14 cellular contexts compared by ENCODE assay signal in genomic region chr5:127423173-127423798, GRCh38.
A peak's percentile ranks its signal among the peaks of the same experiment; 100 is the strongest.
DNase-seq lines count a peak whose midpoint lies in the region; ATAC-seq, FAIRE-seq and TF ChIP-seq lines count a peak whose summit lies in the region.
"Had no signal": no experiment of that assay in that cellular context is flagged by ENCODE, and none has a peak within 500 bp of the region (broad histone marks: within the 10 kb centered on the region; RNA-seq: fewer than 3 reads in every experiment).

No MANE protein-coding gene starts in this region.

- ATAC-seq in A549: no peak
- peak; percentile 65 for ATAC-seq in GM18907 (IDR thresholded peaks at IDR 0.05; ENCODE audit: unreplicated experiment)
- ATAC-seq in GM21825 (IDR thresholded peaks at IDR 0.05; ENCODE audit: unreplicated experiment): peak; percentile 78
- peak; percentile 71 for ATAC-seq in HG03442 (IDR thresholded peaks at IDR 0.05; ENCODE audit: unreplicated experiment)
- ATAC-seq in GM19023 (IDR thresholded peaks at IDR 0.05; ENCODE audit: unreplicated experiment): no peak
- ATAC-seq in left cardiac atrium: no peak
- ATAC-seq: heart right ventricle had no signal

- TF ChIP-seq POLR2A in A549 (IDR thresholded peaks at IDR 0.05; ENCODE audit: low read length): no peak

- H3K4me1 ChIP-seq in A549: no peaks in the 10 kb centered on the region

- no peak for TF ChIP-seq RAD21 in A549 (conservative IDR thresholded peaks at IDR 0.05 in 1 of 2, IDR thresholded peaks at IDR 0.05 in 1 of 2)

- no peak overlapping the region for H3K4me3 ChIP-seq in A549
- H3K4me3 ChIP-seq: heart right ventricle had no signal

- 51% methylated on average over 4 of the region's 4 CpGs for WGBS in A549 (ENCODE audit: missing lambda C conversion rate)

- DNase-seq in A549 (ENCODE audit: low read depth in 1 of 2, low spot score in 1 of 2): no peak
- no peak for DNase-seq in activated T-cell treated with anti-CD3 and anti-CD28 coated beads, Interleukin-2, amount 50 U/mL, for 1 hour
- no peak for DNase-seq in AG08395 (ENCODE audit: low spot score)
- no peak for DNase-seq in left cardiac atrium
- DNase-seq: activated T-cell treated with anti-CD3 and anti-CD28 coated beads for 4 hours, aorta, endodermal cell, heart right ventricle, NCI-H1436, T-helper 9 cell had no signal

- no peak overlapping the region for H3K4me2 ChIP-seq in A549

- H3K9me3 ChIP-seq in A549: no peaks in the 10 kb centered on the region
- H3K9me3 ChIP-seq: heart right ventricle had no signal

- no peak for TF ChIP-seq EP300 in A549 (IDR thresholded peaks at IDR 0.05)

- H3K27ac ChIP-seq in A549: no peak overlapping the region
- H3K27ac ChIP-seq: heart right ventricle had no signal

- POLR2A ChIA-PET in A549 (lab: Yijun Ruan, JAX): no interaction called here

- intact Hi-C loops in left cardiac atrium (cut with DNase I): no loop called here

- FAIRE-seq in A549 (lab: Jason Lieb, UNC): peak; percentile 43

- TF ChIP-seq CTCF in A549 (IDR thresholded peaks at IDR 0.05): no peak

- CTCF ChIA-PET in A549 (lab: Yijun Ruan, JAX): no interaction called here

TF ChIP-seq in A549, 52 proteins besides CTCF, POLR2A, EP300 and RAD21:
- no peak for TF ChIP-seq MAX (IDR thresholded peaks at IDR 0.05)
- no peak for TF ChIP-seq JUN (IDR thresholded peaks at IDR 0.05)
TF ChIP-seq in A549: peak in this region for 0.

Comparison
In these comparisons a context has a peak if more than half of its experiments do, and no peak if none do; other contexts are left out.
1. ATAC-seq: peak in GM18907 (single experiment), GM21825 (single experiment) and HG03442 (single experiment); none in A549 (0 of 2), GM19023 (single experiment) and left cardiac atrium (0 of 2).